ENCODE assay signal across 8 cellular contexts in the genomic region with DNA sequence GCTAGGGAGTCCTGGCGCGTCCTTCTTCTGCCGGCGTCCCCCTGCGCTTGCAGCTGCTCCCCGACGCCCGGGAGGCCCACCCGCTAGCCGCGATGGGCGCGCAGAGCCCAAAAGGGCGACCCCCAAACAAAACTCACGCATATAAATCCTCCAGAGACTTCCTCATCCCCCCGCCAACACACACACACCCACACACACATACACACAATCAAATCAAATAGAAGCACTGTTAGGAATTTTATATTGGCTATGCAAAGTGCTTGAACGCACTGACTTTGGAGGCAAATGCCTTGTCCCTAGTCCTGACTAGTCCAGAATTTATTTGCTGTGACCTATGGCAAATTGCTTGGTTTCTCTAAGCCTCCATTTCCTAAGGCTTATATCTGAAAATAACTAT. TPM values are rescaled to one million over a fixed set of nuclear protein-coding genes. Genes with fewer than 3 reads are reported as not detected.
DNase-seq lines count a peak whose midpoint lies in the region; ATAC-seq and TF ChIP-seq lines count a peak whose summit lies in the region.

No MANE protein-coding gene starts in this region.

- H3K9me3 ChIP-seq in left lung (no peaks in the 10 kb centered on the region), tibial nerve (no peaks in the 10 kb centered on the region)

- H3K27me3 Mint-ChIP-seq in activated T-cell treated with anti-CD3 and anti-CD28 coated beads, Interleukin-2, amount 50 U/mL, for 4 hours (ENCODE audit: low read depth): peaks cover 11% of the 10 kb centered on the region
- H3K27me3 Mint-ChIP-seq in activated naive CD8-positive, alpha-beta T cell: peaks cover 20% of the 10 kb centered on the region

- H3K27me3 ChIP-seq in left lung (peaks cover 0 to 5% of the 10 kb centered on the region in 2 donors), tibial nerve (peaks cover 0 to 7% of the 10 kb centered on the region in 2 donors)

- no peak for TF ChIP-seq POLR2A in tibial nerve (IDR thresholded peaks at IDR 0.05)

- WGBS in tibial nerve, 2 donors: 2% methylated on average over 5 to 17 of the region's 17 CpGs

- no peak for ATAC-seq in activated T-cell treated with anti-CD3 and anti-CD28 coated beads, Interleukin-2, amount 50 U/mL, for 4 hours
- no peak for ATAC-seq in left lung
- ATAC-seq in GM19455 (IDR thresholded peaks at IDR 0.05; ENCODE audit: unreplicated experiment): no peak
- ATAC-seq in HG03159 (IDR thresholded peaks at IDR 0.05; ENCODE audit: unreplicated experiment): no peak

- peak overlapping the region; percentile 49 to 82 for H3K27ac ChIP-seq in left lung
- H3K27ac ChIP-seq in tibial nerve: peak overlapping the region; percentile 2 to 83 (median 38)

- H3K4me3 Mint-ChIP-seq in activated T-cell treated with anti-CD3 and anti-CD28 coated beads, Interleukin-2, amount 50 U/mL, for 4 hours: peak overlapping the region; percentile 84
- peak overlapping the region; percentile 89 for H3K4me3 Mint-ChIP-seq in activated naive CD8-positive, alpha-beta T cell

- H3K27ac Mint-ChIP-seq in activated naive CD8-positive, alpha-beta T cell: no peak overlapping the region

- H3K36me3 ChIP-seq in left lung (no peaks in the 10 kb centered on the region), tibial nerve (no peaks in the 10 kb centered on the region)

- intact Hi-C loops in left lung (cut with DNase I): no loop called here

- no peaks in the 10 kb centered on the region for H3K9me3 Mint-ChIP-seq in activated T-cell treated with anti-CD3 and anti-CD28 coated beads, Interleukin-2, amount 50 U/mL, for 4 hours
- H3K9me3 Mint-ChIP-seq in activated naive CD8-positive, alpha-beta T cell (ENCODE audit: low read depth): no peaks in the 10 kb centered on the region

- H3K36me3 Mint-ChIP-seq in activated T-cell treated with anti-CD3 and anti-CD28 coated beads, Interleukin-2, amount 50 U/mL, for 4 hours (ENCODE audit: insufficient read depth): no peaks in the 10 kb centered on the region
- no peaks in the 10 kb centered on the region for H3K36me3 Mint-ChIP-seq in activated naive CD8-positive, alpha-beta T cell

- peaks cover 27% of the 10 kb centered on the region for H3K4me1 Mint-ChIP-seq in activated T-cell treated with anti-CD3 and anti-CD28 coated beads, Interleukin-2, amount 50 U/mL, for 4 hours (ENCODE audit: low read depth)
- H3K4me1 Mint-ChIP-seq in activated naive CD8-positive, alpha-beta T cell (ENCODE audit: low read depth): peaks cover 26% of the 10 kb centered on the region

- TF ChIP-seq CTCF in left lung (IDR thresholded peaks at IDR 0.05) (no peak), tibial nerve (IDR thresholded peaks at IDR 0.05) (peak in 1 of 5 experiments; percentile 28)

- DNase-seq in activated T-cell treated with anti-CD3 and anti-CD28 coated beads, Interleukin-2, amount 50 U/mL, for 4 hours: no peak
- DNase-seq in activated T-cell treated with anti-CD3 and anti-CD28 coated beads, Interleukin-2, amount 50 U/mL, for 48 hours: no peak
- no peak for DNase-seq in left lung
- DNase-seq in tibial nerve (ENCODE audit: low spot score in 2 of 2): no peak
- no peak for DNase-seq in dedifferentiated amniotic fluid mesenchymal stem cell (ENCODE audit: extremely low spot score)

- H3K4me1 ChIP-seq in left lung (peaks cover 0 to 13% of the 10 kb centered on the region in 2 donors), tibial nerve (peaks cover 0 to 20% (median 5%) of the 10 kb centered on the region in 4 donors)

- H3K4me3 ChIP-seq in left lung (peak overlapping the region; percentile 70 to 72), tibial nerve (peak overlapping the region; percentile 45 to 69 (median 63))

- no peak for TF ChIP-seq EP300 in tibial nerve (IDR thresholded peaks at IDR 0.05)

RNA-seq across cellular contexts. Expression of a gene that starts 23.8 kb away (rescaled TPM):
- total RNA-seq in activated T-cell treated with anti-CD3 and anti-CD28 coated beads, Interleukin-2, amount 50 U/mL, for 4 hours: not detected
- total RNA-seq in left lung (1 to 10 TPM; 3.6 to 9.0 TPM), tibial nerve (not detected)
